ENCODE assay signal across 1 cellular context in the genomic region with DNA sequence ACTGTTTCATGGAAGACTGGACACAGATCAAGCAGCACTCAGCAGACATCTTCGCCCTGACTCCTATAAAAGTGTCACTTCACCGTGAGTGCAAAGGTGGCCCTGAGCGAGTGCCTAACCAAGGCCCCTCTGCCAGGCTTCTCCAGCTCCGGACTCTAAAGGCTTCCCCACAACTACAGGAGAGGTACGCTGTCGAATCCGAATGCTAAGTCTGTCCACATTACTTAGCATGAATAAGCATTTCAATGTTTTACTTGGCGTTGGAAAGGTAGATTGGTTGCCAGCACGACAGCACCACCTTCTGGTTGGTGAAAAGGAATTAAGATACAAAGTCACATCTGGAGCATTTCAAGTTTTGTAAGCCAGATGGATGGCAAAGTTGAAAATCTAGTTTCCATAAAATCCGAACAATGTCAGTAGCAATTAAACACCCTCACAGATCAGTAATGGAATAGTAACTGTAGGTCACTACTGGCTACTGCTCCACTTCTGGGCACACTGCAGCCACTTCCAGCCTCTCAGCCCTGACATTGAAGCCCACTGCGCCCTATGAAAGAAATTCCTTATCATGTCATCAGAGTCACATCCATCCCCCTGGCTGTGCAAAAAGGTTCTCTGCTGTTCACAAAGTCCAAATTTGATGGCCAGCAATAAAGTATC.
TF ChIP-seq lines count a peak whose summit lies in the region.

No MANE protein-coding gene starts in this region.

TF ChIP-seq in HepG2, 621 proteins besides CTCF, POLR2A, EP300 and RAD21 (continued from another document):
- TF ChIP-seq, protein P1, sequence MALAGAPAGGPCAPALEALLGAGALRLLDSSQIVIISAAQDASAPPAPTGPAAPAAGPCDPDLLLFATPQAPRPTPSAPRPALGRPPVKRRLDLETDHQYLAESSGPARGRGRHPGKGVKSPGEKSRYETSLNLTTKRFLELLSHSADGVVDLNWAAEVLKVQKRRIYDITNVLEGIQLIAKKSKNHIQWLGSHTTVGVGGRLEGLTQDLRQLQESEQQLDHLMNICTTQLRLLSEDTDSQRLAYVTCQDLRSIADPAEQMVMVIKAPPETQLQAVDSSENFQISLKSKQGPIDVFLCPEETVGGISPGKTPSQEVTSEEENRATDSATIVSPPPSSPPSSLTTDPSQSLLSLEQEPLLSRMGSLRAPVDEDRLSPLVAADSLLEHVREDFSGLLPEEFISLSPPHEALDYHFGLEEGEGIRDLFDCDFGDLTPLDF (CRISPR knock-in tag; IDR thresholded peaks at IDR 0.05) = no peak
- TF ChIP-seq EEA1 (CRISPR knock-in tag; IDR thresholded peaks at IDR 0.05; ENCODE audit: borderline replicate concordance) = no peak
- no peak for TF ChIP-seq TP53 (CRISPR knock-in tag; conservative IDR thresholded peaks at IDR 0.05)
- TF ChIP-seq ZMYM4 (CRISPR knock-in tag; IDR thresholded peaks at IDR 0.05) = peak; percentile 41; the same call in 1 of the 2 replicates
- peak; percentile 76; the same call in 1 of the 3 replicates for TF ChIP-seq MXI1 (IDR thresholded peaks at IDR 0.05; ENCODE audit: borderline replicate concordance, low read depth, low read length)
- TF ChIP-seq, protein P2, sequence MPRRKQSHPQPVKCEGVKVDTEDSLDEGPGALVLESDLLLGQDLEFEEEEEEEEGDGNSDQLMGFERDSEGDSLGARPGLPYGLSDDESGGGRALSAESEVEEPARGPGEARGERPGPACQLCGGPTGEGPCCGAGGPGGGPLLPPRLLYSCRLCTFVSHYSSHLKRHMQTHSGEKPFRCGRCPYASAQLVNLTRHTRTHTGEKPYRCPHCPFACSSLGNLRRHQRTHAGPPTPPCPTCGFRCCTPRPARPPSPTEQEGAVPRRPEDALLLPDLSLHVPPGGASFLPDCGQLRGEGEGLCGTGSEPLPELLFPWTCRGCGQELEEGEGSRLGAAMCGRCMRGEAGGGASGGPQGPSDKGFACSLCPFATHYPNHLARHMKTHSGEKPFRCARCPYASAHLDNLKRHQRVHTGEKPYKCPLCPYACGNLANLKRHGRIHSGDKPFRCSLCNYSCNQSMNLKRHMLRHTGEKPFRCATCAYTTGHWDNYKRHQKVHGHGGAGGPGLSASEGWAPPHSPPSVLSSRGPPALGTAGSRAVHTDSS (CRISPR knock-in tag; conservative IDR thresholded peaks at IDR 0.05) = 0 out of 2 replicates have a peak, but pooled peaks have one; percentile 84
- no peak for TF ChIP-seq SP1 (IDR thresholded peaks at IDR 0.05)
- peak; percentile 57 for TF ChIP-seq SP1 (CRISPR knock-in tag; IDR thresholded peaks at IDR 0.05)
- no peak for TF ChIP-seq CENPX (CRISPR knock-in tag; IDR thresholded peaks at IDR 0.05)
- TF ChIP-seq NR1H2 (CRISPR knock-in tag; IDR thresholded peaks at IDR 0.05; ENCODE audit: borderline replicate concordance, low read depth) = no peak
- TF ChIP-seq, protein P3, sequence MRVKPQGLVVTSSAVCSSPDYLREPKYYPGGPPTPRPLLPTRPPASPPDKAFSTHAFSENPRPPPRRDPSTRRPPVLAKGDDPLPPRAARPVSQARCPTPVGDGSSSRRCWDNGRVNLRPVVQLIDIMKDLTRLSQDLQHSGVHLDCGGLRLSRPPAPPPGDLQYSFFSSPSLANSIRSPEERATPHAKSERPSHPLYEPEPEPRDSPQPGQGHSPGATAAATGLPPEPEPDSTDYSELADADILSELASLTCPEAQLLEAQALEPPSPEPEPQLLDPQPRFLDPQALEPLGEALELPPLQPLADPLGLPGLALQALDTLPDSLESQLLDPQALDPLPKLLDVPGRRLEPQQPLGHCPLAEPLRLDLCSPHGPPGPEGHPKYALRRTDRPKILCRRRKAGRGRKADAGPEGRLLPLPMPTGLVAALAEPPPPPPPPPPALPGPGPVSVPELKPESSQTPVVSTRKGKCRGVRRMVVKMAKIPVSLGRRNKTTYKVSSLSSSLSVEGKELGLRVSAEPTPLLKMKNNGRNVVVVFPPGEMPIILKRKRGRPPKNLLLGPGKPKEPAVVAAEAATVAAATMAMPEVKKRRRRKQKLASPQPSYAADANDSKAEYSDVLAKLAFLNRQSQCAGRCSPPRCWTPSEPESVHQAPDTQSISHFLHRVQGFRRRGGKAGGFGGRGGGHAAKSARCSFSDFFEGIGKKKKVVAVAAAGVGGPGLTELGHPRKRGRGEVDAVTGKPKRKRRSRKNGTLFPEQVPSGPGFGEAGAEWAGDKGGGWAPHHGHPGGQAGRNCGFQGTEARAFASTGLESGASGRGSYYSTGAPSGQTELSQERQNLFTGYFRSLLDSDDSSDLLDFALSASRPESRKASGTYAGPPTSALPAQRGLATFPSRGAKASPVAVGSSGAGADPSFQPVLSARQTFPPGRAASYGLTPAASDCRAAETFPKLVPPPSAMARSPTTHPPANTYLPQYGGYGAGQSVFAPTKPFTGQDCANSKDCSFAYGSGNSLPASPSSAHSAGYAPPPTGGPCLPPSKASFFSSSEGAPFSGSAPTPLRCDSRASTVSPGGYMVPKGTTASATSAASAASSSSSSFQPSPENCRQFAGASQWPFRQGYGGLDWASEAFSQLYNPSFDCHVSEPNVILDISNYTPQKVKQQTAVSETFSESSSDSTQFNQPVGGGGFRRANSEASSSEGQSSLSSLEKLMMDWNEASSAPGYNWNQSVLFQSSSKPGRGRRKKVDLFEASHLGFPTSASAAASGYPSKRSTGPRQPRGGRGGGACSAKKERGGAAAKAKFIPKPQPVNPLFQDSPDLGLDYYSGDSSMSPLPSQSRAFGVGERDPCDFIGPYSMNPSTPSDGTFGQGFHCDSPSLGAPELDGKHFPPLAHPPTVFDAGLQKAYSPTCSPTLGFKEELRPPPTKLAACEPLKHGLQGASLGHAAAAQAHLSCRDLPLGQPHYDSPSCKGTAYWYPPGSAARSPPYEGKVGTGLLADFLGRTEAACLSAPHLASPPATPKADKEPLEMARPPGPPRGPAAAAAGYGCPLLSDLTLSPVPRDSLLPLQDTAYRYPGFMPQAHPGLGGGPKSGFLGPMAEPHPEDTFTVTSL (CRISPR knock-in tag; IDR thresholded peaks at IDR 0.05; ENCODE audit: borderline replicate concordance) = no peak
- TF ChIP-seq RBFOX2 (IDR thresholded peaks at IDR 0.05; ENCODE audit: low read depth, low read length) = no peak
- TF ChIP-seq, protein P4, sequence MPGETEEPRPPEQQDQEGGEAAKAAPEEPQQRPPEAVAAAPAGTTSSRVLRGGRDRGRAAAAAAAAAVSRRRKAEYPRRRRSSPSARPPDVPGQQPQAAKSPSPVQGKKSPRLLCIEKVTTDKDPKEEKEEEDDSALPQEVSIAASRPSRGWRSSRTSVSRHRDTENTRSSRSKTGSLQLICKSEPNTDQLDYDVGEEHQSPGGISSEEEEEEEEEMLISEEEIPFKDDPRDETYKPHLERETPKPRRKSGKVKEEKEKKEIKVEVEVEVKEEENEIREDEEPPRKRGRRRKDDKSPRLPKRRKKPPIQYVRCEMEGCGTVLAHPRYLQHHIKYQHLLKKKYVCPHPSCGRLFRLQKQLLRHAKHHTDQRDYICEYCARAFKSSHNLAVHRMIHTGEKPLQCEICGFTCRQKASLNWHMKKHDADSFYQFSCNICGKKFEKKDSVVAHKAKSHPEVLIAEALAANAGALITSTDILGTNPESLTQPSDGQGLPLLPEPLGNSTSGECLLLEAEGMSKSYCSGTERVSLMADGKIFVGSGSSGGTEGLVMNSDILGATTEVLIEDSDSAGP (CRISPR knock-in tag; IDR thresholded peaks at IDR 0.05; ENCODE audit: borderline replicate concordance) = peak; percentile 60; the same call in 1 of the 2 replicates
- TF ChIP-seq POLR2AphosphoS2 (IDR thresholded peaks at IDR 0.05; ENCODE audit: low read depth, low read length) = no peak
- TF ChIP-seq ZNF569 (CRISPR knock-in tag; IDR thresholded peaks at IDR 0.05; ENCODE audit: borderline replicate concordance) = no peak
- TF ChIP-seq ZNF557 (CRISPR knock-in tag; IDR thresholded peaks at IDR 0.05) = peak; percentile 71; the same call in 1 of the 2 replicates
- TF ChIP-seq, protein P5, sequence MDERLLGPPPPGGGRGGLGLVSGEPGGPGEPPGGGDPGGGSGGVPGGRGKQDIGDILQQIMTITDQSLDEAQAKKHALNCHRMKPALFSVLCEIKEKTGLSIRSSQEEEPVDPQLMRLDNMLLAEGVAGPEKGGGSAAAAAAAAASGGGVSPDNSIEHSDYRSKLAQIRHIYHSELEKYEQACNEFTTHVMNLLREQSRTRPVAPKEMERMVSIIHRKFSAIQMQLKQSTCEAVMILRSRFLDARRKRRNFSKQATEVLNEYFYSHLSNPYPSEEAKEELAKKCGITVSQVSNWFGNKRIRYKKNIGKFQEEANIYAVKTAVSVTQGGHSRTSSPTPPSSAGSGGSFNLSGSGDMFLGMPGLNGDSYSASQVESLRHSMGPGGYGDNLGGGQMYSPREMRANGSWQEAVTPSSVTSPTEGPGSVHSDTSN (CRISPR knock-in tag; IDR thresholded peaks at IDR 0.05) = no peak
- peak; percentile 83 for TF ChIP-seq ZNF205 (CRISPR knock-in tag; IDR thresholded peaks at IDR 0.05)
- TF ChIP-seq RXRB (CRISPR knock-in tag; IDR thresholded peaks at IDR 0.05; ENCODE audit: borderline replicate concordance) = peak; percentile 77; the same call in 1 of the 2 replicates
- 0 out of 2 replicates have a peak, but pooled peaks have one; percentile 40 for TF ChIP-seq SSRP1 (CRISPR knock-in tag; IDR thresholded peaks at IDR 0.05)
- peak; percentile 76; the same call in 1 of the 2 replicates for TF ChIP-seq ZNF792 (CRISPR knock-in tag; IDR thresholded peaks at IDR 0.05)
- TF ChIP-seq, protein P6, sequence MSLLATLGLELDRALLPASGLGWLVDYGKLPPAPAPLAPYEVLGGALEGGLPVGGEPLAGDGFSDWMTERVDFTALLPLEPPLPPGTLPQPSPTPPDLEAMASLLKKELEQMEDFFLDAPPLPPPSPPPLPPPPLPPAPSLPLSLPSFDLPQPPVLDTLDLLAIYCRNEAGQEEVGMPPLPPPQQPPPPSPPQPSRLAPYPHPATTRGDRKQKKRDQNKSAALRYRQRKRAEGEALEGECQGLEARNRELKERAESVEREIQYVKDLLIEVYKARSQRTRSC (CRISPR knock-in tag; IDR thresholded peaks at IDR 0.05; ENCODE audit: low read depth) = 0 out of 2 replicates have a peak, but pooled peaks have one; percentile 71
- 0 out of 2 replicates have a peak, but pooled peaks have one; percentile 62 for TF ChIP-seq ZNF607 (CRISPR knock-in tag; IDR thresholded peaks at IDR 0.05; ENCODE audit: borderline replicate concordance)
- peak; percentile 66; the same call in 1 of the 2 replicates for TF ChIP-seq NCOA2 (CRISPR knock-in tag; IDR thresholded peaks at IDR 0.05)
